Comparison of ENCODE assay signal across 1 cellular context in the genomic region with DNA sequence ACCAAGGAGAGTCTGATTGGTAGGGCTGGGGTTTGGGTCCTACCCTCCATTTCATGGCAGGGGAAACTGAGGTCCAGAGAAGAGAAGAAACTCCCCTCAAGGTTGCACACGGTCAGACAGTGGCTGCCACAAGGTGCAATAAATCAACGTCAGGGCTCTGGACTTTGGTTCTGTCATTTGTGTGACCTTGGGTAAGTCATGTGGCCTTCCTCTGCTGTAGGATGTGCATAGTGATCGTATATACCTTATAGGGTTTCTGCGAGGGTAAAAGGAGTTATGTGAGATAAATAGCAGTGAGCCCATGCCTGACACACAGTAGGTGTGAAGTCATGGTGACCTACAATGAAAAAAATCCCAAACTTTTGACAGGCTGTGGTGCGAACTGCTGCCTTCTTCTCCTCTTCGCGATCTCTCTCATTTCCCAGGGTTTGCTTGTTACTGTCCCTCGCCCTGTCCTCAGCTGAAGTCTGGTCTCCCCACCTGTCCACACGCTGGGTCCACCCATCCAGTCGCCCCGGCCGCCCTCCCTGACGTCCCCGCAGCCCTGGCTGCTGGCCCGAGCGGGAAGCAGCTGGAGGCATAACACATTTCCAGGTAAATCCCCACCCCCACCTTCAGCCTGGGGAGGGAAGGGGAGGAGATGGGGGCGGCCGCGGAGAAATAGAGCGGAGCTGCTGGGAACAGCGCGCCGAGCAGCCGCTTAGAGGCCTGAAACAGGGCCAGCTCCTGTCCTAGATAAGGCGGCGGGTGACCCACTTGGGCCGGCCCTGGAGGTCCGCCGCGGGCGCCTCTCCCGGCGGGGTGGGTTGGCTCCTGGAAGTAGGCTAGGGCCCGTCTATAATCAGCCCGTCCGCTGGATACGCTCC.
A peak's percentile ranks its signal among the peaks of the same experiment; 100 is the strongest.
TF ChIP-seq lines count a peak whose summit lies in the region.

No MANE protein-coding gene starts in this region.

TF ChIP-seq in HepG2, 621 proteins besides CTCF, POLR2A, EP300 and RAD21 (continued from another document and continues in another):
- TF ChIP-seq, protein P1, sequence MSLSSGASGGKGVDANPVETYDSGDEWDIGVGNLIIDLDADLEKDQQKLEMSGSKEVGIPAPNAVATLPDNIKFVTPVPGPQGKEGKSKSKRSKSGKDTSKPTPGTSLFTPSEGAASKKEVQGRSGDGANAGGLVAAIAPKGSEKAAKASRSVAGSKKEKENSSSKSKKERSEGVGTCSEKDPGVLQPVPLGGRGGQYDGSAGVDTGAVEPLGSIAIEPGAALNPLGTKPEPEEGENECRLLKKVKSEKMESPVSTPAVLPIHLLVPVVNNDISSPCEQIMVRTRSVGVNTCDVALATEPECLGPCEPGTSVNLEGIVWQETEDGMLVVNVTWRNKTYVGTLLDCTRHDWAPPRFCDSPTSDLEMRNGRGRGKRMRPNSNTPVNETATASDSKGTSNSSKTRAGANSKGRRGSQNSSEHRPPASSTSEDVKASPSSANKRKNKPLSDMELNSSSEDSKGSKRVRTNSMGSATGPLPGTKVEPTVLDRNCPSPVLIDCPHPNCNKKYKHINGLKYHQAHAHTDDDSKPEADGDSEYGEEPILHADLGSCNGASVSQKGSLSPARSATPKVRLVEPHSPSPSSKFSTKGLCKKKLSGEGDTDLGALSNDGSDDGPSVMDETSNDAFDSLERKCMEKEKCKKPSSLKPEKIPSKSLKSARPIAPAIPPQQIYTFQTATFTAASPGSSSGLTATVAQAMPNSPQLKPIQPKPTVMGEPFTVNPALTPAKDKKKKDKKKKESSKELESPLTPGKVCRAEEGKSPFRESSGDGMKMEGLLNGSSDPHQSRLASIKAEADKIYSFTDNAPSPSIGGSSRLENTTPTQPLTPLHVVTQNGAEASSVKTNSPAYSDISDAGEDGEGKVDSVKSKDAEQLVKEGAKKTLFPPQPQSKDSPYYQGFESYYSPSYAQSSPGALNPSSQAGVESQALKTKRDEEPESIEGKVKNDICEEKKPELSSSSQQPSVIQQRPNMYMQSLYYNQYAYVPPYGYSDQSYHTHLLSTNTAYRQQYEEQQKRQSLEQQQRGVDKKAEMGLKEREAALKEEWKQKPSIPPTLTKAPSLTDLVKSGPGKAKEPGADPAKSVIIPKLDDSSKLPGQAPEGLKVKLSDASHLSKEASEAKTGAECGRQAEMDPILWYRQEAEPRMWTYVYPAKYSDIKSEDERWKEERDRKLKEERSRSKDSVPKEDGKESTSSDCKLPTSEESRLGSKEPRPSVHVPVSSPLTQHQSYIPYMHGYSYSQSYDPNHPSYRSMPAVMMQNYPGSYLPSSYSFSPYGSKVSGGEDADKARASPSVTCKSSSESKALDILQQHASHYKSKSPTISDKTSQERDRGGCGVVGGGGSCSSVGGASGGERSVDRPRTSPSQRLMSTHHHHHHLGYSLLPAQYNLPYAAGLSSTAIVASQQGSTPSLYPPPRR (CRISPR knock-in tag; IDR thresholded peaks at IDR 0.05; ENCODE audit: borderline replicate concordance), result no peak
- TF ChIP-seq ZNF337 (CRISPR knock-in tag; IDR thresholded peaks at IDR 0.05; ENCODE audit: borderline replicate concordance, low read depth) (no peak), SMC3 (IDR thresholded peaks at IDR 0.05; ENCODE audit: low read length) (no peak), MATR3 (CRISPR knock-in tag; IDR thresholded peaks at IDR 0.05) (no peak), ZFP62 (CRISPR knock-in tag; IDR thresholded peaks at IDR 0.05) (no peak), ZNF496 (CRISPR knock-in tag; IDR thresholded peaks at IDR 0.05; ENCODE audit: insufficient replicate concordance) (no peak), RORA (CRISPR knock-in tag; IDR thresholded peaks at IDR 0.05) (no peak), KLF13 (CRISPR knock-in tag; IDR thresholded peaks at IDR 0.05) (no peak), ZKSCAN8 (CRISPR knock-in tag; IDR thresholded peaks at IDR 0.05; ENCODE audit: borderline replicate concordance) (0 out of 2 replicates have a peak, but pooled peaks have one; percentile 20), BRCA1 (CRISPR knock-in tag; IDR thresholded peaks at IDR 0.05) (no peak), HIVEP1 (CRISPR knock-in tag; IDR thresholded peaks at IDR 0.05) (no peak), ZNF619 (CRISPR knock-in tag; IDR thresholded peaks at IDR 0.05) (no peak), SNRNP70 (IDR thresholded peaks at IDR 0.05; ENCODE audit: low read depth, low read length) (no peak), ZFP36L2 (CRISPR knock-in tag; IDR thresholded peaks at IDR 0.05) (no peak), SALL1 (CRISPR knock-in tag; IDR thresholded peaks at IDR 0.05) (peak; percentile 48; the same call in 1 of the 2 replicates), RFXAP (CRISPR knock-in tag; IDR thresholded peaks at IDR 0.05; ENCODE audit: borderline replicate concordance) (no peak), PHF5A (CRISPR knock-in tag; IDR thresholded peaks at IDR 0.05; ENCODE audit: low read depth, unreplicated experiment) (no peak), ZBTB42 (CRISPR knock-in tag; IDR thresholded peaks at IDR 0.05) (no peak), MAFG (CRISPR knock-in tag; IDR thresholded peaks at IDR 0.05) (no peak), SRF (IDR thresholded peaks at IDR 0.05; ENCODE audit: low read depth, low read length) (no peak), ZNF660 (CRISPR knock-in tag; IDR thresholded peaks at IDR 0.05; ENCODE audit: borderline replicate concordance, low read depth) (no peak), CENPX (CRISPR knock-in tag; IDR thresholded peaks at IDR 0.05) (no peak), HMG20B (CRISPR knock-in tag; conservative IDR thresholded peaks at IDR 0.05) (no peak), ZNF556 (CRISPR knock-in tag; IDR thresholded peaks at IDR 0.05; ENCODE audit: borderline replicate concordance) (no peak), NCOR1 (IDR thresholded peaks at IDR 0.05; ENCODE audit: borderline replicate concordance, low read length) (0 out of 2 replicates have a peak, but pooled peaks have one; percentile 33), CHD4 (IDR thresholded peaks at IDR 0.05; ENCODE audit: borderline replicate concordance, low read length) (no peak), ZNF441 (CRISPR knock-in tag; IDR thresholded peaks at IDR 0.05; ENCODE audit: borderline replicate concordance) (no peak), KLF16 (CRISPR knock-in tag; IDR thresholded peaks at IDR 0.05) (no peak), ZNF790 (CRISPR knock-in tag; IDR thresholded peaks at IDR 0.05; ENCODE audit: borderline replicate concordance) (no peak), ZBTB20 (CRISPR knock-in tag; IDR thresholded peaks at IDR 0.05; ENCODE audit: borderline replicate concordance, low read depth) (no peak), CEBPG (CRISPR knock-in tag; IDR thresholded peaks at IDR 0.05) (no peak), HDAC6 (IDR thresholded peaks at IDR 0.05; ENCODE audit: low read depth, low read length) (no peak), NAIF1 (CRISPR knock-in tag; IDR thresholded peaks at IDR 0.05; ENCODE audit: borderline replicate concordance) (no peak), CBX5 (CRISPR knock-in tag; IDR thresholded peaks at IDR 0.05; ENCODE audit: borderline replicate concordance) (peak; percentile 22; the same call in 1 of the 2 replicates), JUNB (CRISPR knock-in tag; IDR thresholded peaks at IDR 0.05; ENCODE audit: borderline replicate concordance) (no peak), ZSCAN31 (CRISPR knock-in tag; IDR thresholded peaks at IDR 0.05; ENCODE audit: low read depth) (no peak), MYC (CRISPR knock-in tag; IDR thresholded peaks at IDR 0.05; ENCODE audit: borderline replicate concordance) (peak; percentile 50; the same call in 1 of the 2 replicates), KDM6A (CRISPR knock-in tag; IDR thresholded peaks at IDR 0.05; ENCODE audit: low read depth) (no peak), KDM1A (CRISPR knock-in tag; IDR thresholded peaks at IDR 0.05) (no peak), ZNF572 (CRISPR knock-in tag; IDR thresholded peaks at IDR 0.05) (no peak), ZNF737 (CRISPR knock-in tag; IDR thresholded peaks at IDR 0.05; ENCODE audit: borderline replicate concordance) (no peak), HOXA3 (CRISPR knock-in tag; IDR thresholded peaks at IDR 0.05) (peak; percentile 19), ZNF775 (CRISPR knock-in tag; IDR thresholded peaks at IDR 0.05; ENCODE audit: borderline replicate concordance) (no peak), RFX3 (CRISPR knock-in tag; IDR thresholded peaks at IDR 0.05) (no peak), ZBTB8A (CRISPR knock-in tag; IDR thresholded peaks at IDR 0.05; ENCODE audit: borderline replicate concordance, low read depth) (no peak), ZNF776 (CRISPR knock-in tag; IDR thresholded peaks at IDR 0.05) (no peak), SALL2 (CRISPR knock-in tag; IDR thresholded peaks at IDR 0.05) (no peak)
- TF ChIP-seq, protein P2, sequence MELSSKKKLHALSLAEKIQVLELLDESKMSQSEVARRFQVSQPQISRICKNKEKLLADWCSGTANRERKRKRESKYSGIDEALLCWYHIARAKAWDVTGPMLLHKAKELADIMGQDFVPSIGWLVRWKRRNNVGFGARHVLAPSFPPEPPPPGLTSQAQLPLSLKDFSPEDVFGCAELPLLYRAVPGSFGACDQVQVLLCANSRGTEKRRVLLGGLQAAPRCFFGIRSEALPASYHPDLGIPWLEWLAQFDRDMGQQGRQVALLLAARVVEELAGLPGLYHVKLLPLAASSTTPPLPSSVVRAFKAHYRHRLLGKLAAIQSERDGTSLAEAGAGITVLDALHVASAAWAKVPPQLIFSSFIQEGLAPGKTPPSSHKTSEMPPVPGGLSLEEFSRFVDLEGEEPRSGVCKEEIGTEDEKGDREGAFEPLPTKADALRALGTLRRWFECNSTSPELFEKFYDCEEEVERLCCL (CRISPR knock-in tag; IDR thresholded peaks at IDR 0.05; ENCODE audit: borderline replicate concordance), result no peak
- TF ChIP-seq, protein P3, sequence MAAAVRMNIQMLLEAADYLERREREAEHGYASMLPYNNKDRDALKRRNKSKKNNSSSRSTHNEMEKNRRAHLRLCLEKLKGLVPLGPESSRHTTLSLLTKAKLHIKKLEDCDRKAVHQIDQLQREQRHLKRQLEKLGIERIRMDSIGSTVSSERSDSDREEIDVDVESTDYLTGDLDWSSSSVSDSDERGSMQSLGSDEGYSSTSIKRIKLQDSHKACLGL (CRISPR knock-in tag; IDR thresholded peaks at IDR 0.05), result no peak
- TF ChIP-seq, protein P4, sequence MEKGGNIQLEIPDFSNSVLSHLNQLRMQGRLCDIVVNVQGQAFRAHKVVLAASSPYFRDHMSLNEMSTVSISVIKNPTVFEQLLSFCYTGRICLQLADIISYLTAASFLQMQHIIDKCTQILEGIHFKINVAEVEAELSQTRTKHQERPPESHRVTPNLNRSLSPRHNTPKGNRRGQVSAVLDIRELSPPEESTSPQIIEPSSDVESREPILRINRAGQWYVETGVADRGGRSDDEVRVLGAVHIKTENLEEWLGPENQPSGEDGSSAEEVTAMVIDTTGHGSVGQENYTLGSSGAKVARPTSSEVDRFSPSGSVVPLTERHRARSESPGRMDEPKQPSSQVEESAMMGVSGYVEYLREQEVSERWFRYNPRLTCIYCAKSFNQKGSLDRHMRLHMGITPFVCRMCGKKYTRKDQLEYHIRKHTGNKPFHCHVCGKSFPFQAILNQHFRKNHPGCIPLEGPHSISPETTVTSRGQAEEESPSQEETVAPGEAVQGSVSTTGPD (CRISPR knock-in tag; IDR thresholded peaks at IDR 0.05), result no peak
- TF ChIP-seq, protein P5, sequence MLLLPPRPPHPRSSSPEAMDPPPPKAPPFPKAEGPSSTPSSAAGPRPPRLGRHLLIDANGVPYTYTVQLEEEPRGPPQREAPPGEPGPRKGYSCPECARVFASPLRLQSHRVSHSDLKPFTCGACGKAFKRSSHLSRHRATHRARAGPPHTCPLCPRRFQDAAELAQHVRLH (CRISPR knock-in tag; IDR thresholded peaks at IDR 0.05; ENCODE audit: borderline replicate concordance, low read depth), result peak; percentile 31; the same call in 1 of the 2 replicates
- TF ChIP-seq, protein P6, sequence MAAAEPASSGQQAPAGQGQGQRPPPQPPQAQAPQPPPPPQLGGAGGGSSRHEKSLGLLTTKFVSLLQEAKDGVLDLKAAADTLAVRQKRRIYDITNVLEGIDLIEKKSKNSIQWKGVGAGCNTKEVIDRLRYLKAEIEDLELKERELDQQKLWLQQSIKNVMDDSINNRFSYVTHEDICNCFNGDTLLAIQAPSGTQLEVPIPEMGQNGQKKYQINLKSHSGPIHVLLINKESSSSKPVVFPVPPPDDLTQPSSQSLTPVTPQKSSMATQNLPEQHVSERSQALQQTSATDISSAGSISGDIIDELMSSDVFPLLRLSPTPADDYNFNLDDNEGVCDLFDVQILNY (CRISPR knock-in tag; conservative IDR thresholded peaks at IDR 0.05), result no peak
- TF ChIP-seq, protein P7, sequence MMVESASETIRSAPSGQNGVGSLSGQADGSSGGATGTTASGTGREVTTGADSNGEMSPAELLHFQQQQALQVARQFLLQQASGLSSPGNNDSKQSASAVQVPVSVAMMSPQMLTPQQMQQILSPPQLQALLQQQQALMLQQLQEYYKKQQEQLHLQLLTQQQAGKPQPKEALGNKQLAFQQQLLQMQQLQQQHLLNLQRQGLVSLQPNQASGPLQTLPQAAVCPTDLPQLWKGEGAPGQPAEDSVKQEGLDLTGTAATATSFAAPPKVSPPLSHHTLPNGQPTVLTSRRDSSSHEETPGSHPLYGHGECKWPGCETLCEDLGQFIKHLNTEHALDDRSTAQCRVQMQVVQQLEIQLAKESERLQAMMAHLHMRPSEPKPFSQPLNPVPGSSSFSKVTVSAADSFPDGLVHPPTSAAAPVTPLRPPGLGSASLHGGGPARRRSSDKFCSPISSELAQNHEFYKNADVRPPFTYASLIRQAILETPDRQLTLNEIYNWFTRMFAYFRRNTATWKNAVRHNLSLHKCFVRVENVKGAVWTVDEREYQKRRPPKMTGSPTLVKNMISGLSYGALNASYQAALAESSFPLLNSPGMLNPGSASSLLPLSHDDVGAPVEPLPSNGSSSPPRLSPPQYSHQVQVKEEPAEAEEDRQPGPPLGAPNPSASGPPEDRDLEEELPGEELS (CRISPR knock-in tag; IDR thresholded peaks at IDR 0.05), result no peak
- TF ChIP-seq, protein P8, sequence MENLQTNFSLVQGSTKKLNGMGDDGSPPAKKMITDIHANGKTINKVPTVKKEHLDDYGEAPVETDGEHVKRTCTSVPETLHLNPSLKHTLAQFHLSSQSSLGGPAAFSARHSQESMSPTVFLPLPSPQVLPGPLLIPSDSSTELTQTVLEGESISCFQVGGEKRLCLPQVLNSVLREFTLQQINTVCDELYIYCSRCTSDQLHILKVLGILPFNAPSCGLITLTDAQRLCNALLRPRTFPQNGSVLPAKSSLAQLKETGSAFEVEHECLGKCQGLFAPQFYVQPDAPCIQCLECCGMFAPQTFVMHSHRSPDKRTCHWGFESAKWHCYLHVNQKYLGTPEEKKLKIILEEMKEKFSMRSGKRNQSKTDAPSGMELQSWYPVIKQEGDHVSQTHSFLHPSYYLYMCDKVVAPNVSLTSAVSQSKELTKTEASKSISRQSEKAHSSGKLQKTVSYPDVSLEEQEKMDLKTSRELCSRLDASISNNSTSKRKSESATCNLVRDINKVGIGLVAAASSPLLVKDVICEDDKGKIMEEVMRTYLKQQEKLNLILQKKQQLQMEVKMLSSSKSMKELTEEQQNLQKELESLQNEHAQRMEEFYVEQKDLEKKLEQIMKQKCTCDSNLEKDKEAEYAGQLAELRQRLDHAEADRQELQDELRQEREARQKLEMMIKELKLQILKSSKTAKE (CRISPR knock-in tag; IDR thresholded peaks at IDR 0.05; ENCODE audit: borderline replicate concordance), result no peak
